ENCODE assay signal across 1 cellular context in the genomic region with DNA sequence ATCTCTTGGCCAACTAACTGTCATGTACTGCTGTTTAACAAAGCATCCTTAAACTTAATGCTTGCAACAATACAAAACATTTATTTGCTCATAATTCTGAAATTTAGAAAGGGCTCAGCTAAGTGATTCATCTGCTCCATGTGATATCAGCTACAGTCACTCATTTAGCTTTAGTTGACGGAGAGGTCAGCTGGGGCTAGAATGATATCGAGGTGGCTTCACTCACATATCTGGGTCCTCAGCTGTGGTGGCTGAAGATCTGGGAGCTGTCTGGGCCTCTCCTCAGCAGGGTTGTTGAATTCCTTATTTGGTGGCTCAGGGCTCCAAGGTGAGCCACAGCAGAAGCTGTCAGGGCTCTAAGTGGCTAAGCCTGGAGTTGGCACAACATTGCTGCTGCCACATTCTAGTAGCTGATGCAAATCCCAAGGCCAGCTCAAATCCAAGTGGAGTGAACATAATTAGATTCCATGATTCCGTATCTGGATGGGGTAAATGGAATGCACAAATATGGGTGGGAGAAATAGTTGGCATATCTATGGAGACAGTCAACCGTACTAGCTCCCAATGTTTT.
A peak's percentile ranks its signal among the peaks of the same experiment; 100 is the strongest.
TF ChIP-seq lines count a peak whose summit lies in the region.

No MANE protein-coding gene starts in this region.

TF ChIP-seq in K562, 482 proteins besides CTCF, POLR2A, EP300 and RAD21 (continued from another document and continues in another):
- TF ChIP-seq MBD2 (IDR thresholded peaks at IDR 0.05; ENCODE audit: borderline replicate concordance, low read depth) (0 out of 2 replicates have a peak, but pooled peaks have one; percentile 43), ZSCAN29 (IDR thresholded peaks at IDR 0.05) (no peak), KLF13 (tag; IDR thresholded peaks at IDR 0.05; ENCODE audit: borderline replicate concordance, low read depth) (no peak), MECOM (CRISPR knock-in tag; IDR thresholded peaks at IDR 0.05) (no peak), ZNF696 (CRISPR knock-in tag; conservative IDR thresholded peaks at IDR 0.05) (no peak), ZNF134 (CRISPR knock-in tag; conservative IDR thresholded peaks at IDR 0.05) (peak; percentile 95), RBM15 (IDR thresholded peaks at IDR 0.05; ENCODE audit: insufficient read depth, low read length) (no peak), PYGO2 (tag; IDR thresholded peaks at IDR 0.05) (no peak), HOXB6 (CRISPR knock-in tag; IDR thresholded peaks at IDR 0.05; ENCODE audit: borderline replicate concordance) (no peak), CBFA2T2 (conservative IDR thresholded peaks at IDR 0.05) (peak; percentile 88), TOE1 (IDR thresholded peaks at IDR 0.05; ENCODE audit: borderline replicate concordance) (no peak), TOE1 (CRISPR knock-in tag; IDR thresholded peaks at IDR 0.05; ENCODE audit: borderline replicate concordance, low read depth) (no peak), ZNF133 (CRISPR knock-in tag; IDR thresholded peaks at IDR 0.05) (no peak), ZNF583 (CRISPR knock-in tag; IDR thresholded peaks at IDR 0.05) (no peak), DACH1 (IDR thresholded peaks at IDR 0.05; ENCODE audit: partially characterized antibody) (peak; percentile 80), EGR1 (conservative IDR thresholded peaks at IDR 0.05) (no peak), CAMTA2 (CRISPR knock-in tag; conservative IDR thresholded peaks at IDR 0.05) (no peak), NR2C2 (CRISPR knock-in tag; IDR thresholded peaks at IDR 0.05) (no peak), NR2C2 (tag; IDR thresholded peaks at IDR 0.05) (peak; percentile 24; the same call in 1 of the 2 replicates), ZFP30 (CRISPR knock-in tag; IDR thresholded peaks at IDR 0.05; ENCODE audit: borderline replicate concordance) (no peak), IFI16 (CRISPR knock-in tag; IDR thresholded peaks at IDR 0.05) (no peak), EP400 (IDR thresholded peaks at IDR 0.05) (no peak), NCOA6 (IDR thresholded peaks at IDR 0.05) (no peak), WHSC1 (IDR thresholded peaks at IDR 0.05; ENCODE audit: low read length) (no peak), HCFC1 (IDR thresholded peaks at IDR 0.05; ENCODE audit: low read depth, low read length) (no peak), CBFA2T3 (IDR thresholded peaks at IDR 0.05) (peak; percentile 94), ZNF165 (CRISPR knock-in tag; IDR thresholded peaks at IDR 0.05; ENCODE audit: borderline replicate concordance) (no peak), GTF2F1 (IDR thresholded peaks at IDR 0.05; ENCODE audit: low read depth, low read length) (no peak), TEAD2 (tag; IDR thresholded peaks at IDR 0.05) (no peak), ZNF124 (CRISPR knock-in tag; IDR thresholded peaks at IDR 0.05) (no peak), CREM (IDR thresholded peaks at IDR 0.05; ENCODE audit: low read depth) (peak; percentile 42; the same call in 1 of the 2 replicates)
- TF ChIP-seq, protein P1, sequence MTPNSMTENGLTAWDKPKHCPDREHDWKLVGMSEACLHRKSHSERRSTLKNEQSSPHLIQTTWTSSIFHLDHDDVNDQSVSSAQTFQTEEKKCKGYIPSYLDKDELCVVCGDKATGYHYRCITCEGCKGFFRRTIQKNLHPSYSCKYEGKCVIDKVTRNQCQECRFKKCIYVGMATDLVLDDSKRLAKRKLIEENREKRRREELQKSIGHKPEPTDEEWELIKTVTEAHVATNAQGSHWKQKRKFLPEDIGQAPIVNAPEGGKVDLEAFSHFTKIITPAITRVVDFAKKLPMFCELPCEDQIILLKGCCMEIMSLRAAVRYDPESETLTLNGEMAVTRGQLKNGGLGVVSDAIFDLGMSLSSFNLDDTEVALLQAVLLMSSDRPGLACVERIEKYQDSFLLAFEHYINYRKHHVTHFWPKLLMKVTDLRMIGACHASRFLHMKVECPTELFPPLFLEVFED (CRISPR knock-in tag; conservative IDR thresholded peaks at IDR 0.05) = no peak
- TF ChIP-seq, protein P2, sequence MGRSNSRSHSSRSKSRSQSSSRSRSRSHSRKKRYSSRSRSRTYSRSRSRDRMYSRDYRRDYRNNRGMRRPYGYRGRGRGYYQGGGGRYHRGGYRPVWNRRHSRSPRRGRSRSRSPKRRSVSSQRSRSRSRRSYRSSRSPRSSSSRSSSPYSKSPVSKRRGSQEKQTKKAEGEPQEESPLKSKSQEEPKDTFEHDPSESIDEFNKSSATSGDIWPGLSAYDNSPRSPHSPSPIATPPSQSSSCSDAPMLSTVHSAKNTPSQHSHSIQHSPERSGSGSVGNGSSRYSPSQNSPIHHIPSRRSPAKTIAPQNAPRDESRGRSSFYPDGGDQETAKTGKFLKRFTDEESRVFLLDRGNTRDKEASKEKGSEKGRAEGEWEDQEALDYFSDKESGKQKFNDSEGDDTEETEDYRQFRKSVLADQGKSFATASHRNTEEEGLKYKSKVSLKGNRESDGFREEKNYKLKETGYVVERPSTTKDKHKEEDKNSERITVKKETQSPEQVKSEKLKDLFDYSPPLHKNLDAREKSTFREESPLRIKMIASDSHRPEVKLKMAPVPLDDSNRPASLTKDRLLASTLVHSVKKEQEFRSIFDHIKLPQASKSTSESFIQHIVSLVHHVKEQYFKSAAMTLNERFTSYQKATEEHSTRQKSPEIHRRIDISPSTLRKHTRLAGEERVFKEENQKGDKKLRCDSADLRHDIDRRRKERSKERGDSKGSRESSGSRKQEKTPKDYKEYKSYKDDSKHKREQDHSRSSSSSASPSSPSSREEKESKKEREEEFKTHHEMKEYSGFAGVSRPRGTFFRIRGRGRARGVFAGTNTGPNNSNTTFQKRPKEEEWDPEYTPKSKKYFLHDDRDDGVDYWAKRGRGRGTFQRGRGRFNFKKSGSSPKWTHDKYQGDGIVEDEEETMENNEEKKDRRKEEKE (IDR thresholded peaks at IDR 0.05; ENCODE audit: borderline replicate concordance in 1 of 2, control insufficient read depth in 1 of 2, low read depth in 2 of 2, low read length in 1 of 2) = no peak
- TF ChIP-seq, protein P3, sequence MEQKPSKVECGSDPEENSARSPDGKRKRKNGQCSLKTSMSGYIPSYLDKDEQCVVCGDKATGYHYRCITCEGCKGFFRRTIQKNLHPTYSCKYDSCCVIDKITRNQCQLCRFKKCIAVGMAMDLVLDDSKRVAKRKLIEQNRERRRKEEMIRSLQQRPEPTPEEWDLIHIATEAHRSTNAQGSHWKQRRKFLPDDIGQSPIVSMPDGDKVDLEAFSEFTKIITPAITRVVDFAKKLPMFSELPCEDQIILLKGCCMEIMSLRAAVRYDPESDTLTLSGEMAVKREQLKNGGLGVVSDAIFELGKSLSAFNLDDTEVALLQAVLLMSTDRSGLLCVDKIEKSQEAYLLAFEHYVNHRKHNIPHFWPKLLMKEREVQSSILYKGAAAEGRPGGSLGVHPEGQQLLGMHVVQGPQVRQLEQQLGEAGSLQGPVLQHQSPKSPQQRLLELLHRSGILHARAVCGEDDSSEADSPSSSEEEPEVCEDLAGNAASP (IDR thresholded peaks at IDR 0.05) = peak; percentile 61
- TF ChIP-seq, protein P4, sequence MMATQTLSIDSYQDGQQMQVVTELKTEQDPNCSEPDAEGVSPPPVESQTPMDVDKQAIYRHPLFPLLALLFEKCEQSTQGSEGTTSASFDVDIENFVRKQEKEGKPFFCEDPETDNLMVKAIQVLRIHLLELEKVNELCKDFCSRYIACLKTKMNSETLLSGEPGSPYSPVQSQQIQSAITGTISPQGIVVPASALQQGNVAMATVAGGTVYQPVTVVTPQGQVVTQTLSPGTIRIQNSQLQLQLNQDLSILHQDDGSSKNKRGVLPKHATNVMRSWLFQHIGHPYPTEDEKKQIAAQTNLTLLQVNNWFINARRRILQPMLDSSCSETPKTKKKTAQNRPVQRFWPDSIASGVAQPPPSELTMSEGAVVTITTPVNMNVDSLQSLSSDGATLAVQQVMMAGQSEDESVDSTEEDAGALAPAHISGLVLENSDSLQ (IDR thresholded peaks at IDR 0.05) = peak; percentile 71
- TF ChIP-seq, protein P5, sequence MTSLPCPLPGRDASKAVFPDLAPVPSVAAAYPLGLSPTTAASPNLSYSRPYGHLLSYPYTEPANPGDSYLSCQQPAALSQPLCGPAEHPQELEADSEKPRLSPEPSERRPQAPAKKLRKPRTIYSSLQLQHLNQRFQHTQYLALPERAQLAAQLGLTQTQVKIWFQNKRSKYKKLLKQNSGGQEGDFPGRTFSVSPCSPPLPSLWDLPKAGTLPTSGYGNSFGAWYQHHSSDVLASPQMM (CRISPR knock-in tag; IDR thresholded peaks at IDR 0.05) = no peak
- TF ChIP-seq, protein P6, sequence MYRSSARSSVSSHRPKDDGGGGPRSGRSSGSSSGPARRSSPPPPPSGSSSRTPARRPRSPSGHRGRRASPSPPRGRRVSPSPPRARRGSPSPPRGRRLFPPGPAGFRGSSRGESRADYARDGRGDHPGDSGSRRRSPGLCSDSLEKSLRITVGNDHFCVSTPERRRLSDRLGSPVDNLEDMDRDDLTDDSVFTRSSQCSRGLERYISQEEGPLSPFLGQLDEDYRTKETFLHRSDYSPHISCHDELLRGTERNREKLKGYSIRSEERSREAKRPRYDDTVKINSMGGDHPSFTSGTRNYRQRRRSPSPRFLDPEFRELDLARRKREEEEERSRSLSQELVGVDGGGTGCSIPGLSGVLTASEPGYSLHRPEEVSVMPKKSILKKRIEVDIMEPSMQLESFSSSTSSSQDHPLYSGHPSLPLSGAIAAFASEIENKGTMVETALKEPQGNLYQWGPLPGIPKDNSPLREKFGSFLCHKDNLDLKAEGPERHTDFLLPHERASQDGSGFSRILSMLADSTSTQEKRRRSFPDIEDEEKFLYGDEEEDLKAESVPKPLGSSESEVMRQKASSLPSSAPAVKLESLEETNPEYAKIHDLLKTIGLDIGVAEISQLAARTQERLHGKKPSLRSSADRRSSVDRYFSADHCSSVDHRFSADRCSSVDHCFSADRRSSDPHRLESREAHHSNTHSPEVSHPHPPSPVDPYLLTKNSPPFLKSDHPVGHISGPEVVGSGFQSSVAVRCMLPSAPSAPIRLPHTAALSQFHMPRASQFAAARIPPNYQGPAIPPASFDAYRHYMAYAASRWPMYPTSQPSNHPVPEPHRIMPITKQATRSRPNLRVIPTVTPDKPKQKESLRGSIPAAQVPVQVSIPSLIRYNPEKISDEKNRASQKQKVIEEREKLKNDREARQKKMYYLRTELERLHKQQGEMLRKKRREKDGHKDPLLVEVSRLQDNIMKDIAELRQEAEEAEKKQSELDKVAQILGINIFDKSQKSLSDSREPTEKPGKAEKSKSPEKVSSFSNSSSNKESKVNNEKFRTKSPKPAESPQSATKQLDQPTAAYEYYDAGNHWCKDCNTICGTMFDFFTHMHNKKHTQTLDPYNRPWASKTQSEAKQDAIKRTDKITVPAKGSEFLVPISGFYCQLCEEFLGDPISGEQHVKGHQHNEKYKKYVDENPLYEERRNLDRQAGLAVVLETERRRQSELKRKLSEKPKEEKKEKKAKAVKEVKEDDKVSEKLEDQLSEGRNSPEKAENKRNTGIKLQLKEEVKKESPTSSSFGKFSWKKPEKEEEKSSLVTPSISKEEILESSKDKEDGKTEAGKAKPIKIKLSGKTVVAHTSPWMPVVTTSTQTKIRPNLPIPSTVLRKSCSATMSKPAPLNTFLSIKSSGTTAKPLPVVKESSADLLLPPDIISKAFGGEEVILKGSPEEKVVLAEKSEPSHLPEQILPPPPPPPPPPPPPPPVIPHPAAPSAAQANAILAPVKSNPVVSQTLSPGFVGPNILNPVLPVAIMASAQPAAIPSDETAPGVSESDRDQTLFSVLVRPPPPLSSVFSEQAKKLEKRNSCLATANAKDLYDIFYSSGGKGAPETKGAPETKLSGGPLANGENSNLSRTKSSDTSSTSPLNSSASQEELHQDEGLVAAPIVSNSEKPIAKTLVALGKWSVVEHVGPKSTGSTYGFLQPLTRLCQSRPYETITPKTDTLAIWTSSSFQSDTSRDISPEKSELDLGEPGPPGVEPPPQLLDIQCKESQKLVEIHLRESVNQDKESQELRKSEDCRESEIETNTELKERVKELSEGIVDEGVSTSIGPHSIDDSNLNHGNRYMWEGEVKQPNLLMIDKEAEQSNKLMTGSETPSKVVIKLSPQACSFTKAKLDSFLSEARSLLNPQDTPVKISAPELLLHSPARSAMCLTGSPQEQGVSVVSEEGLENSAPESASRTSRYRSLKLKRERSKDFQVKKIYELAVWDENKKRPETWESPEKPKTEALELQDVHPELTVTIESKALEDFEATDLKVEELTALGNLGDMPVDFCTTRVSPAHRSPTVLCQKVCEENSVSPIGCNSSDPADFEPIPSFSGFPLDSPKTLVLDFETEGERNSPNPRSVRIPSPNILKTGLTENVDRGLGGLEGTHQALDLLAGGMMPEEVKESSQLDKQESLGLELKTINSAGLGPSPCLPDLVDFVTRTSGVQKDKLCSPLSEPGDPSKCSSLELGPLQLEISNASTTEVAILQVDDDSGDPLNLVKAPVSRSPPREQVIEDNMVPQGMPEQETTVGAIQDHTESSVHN (IDR thresholded peaks at IDR 0.05; ENCODE audit: borderline replicate concordance in 1 of 2, low read depth in 1 of 2) = peak in 1 of 2 experiments; percentile 40; a peak in 2 of 4 replicates
- TF ChIP-seq, protein P7, sequence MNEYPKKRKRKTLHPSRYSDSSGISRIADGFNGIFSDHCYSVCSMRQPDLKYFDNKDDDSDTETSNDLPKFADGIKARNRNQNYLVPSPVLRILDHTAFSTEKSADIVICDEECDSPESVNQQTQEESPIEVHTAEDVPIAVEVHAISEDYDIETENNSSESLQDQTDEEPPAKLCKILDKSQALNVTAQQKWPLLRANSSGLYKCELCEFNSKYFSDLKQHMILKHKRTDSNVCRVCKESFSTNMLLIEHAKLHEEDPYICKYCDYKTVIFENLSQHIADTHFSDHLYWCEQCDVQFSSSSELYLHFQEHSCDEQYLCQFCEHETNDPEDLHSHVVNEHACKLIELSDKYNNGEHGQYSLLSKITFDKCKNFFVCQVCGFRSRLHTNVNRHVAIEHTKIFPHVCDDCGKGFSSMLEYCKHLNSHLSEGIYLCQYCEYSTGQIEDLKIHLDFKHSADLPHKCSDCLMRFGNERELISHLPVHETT (CRISPR knock-in tag; conservative IDR thresholded peaks at IDR 0.05 in 1 of 2, IDR thresholded peaks at IDR 0.05 in 1 of 2) = no peak
- TF ChIP-seq, protein P8, sequence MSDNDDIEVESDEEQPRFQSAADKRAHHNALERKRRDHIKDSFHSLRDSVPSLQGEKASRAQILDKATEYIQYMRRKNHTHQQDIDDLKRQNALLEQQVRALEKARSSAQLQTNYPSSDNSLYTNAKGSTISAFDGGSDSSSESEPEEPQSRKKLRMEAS (CRISPR knock-in tag; IDR thresholded peaks at IDR 0.05) = no peak
- TF ChIP-seq, protein P9, sequence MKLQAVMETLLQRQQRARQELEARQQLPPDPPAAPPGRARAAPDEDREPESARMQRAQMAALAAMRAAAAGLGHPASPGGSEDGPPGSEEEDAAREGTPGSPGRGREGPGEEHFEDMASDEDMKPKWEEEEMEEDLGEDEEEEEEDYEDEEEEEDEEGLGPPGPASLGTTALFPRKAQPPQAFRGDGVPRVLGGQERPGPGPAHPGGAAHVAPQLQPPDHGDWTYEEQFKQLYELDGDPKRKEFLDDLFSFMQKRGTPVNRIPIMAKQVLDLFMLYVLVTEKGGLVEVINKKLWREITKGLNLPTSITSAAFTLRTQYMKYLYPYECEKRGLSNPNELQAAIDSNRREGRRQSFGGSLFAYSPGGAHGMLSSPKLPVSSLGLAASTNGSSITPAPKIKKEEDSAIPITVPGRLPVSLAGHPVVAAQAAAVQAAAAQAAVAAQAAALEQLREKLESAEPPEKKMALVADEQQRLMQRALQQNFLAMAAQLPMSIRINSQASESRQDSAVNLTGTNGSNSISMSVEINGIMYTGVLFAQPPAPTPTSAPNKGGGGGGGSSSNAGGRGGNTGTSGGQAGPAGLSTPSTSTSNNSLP (IDR thresholded peaks at IDR 0.05; ENCODE audit: borderline replicate concordance, low read depth, low read length) = 0 out of 2 replicates have a peak, but pooled peaks have one; percentile 25
